ENCODE assay signal across 25 cellular contexts in genomic region chr2:182050333-182050855, GRCh38.
"Had no signal": no experiment of that assay in that cellular context is flagged by ENCODE, and none has a peak within 500 bp of the region (broad histone marks: within the 10 kb centered on the region; RNA-seq: fewer than 3 reads in every experiment).

No MANE protein-coding gene starts in this region.

- H3K4me3 ChIP-seq: adrenal gland, ascending aorta, dorsolateral prefrontal cortex, gastroesophageal sphincter, lower lobe of right lung, upper lobe of left lung had no signal

- DNase-seq: activated CD4-positive, alpha-beta T cell treated with anti-CD3 and anti-CD28 coated beads for 36 hours; activated CD4-positive, alpha-beta T cell treated with anti-CD3 and anti-CD28 coated beads, Interleukin-2, amount 50 U/mL, for 4 hours; activated CD8-positive, alpha-beta memory T cell treated with anti-CD3 and anti-CD28 coated beads for 24 hours; activated CD8-positive, alpha-beta memory T cell treated with anti-CD3 and anti-CD28 coated beads, Interleukin-2, amount 50 U/mL, for 4 hours; activated T-cell treated with anti-CD3 and anti-CD28 coated beads, Interleukin-2, amount 50 U/mL, for 24 hours; adrenal gland; brain microvascular endothelial cell; central memory CD4-positive, alpha-beta T cell; dorsolateral prefrontal cortex; head of caudate nucleus; islet precursor cell; left cardiac atrium; lower lobe of right lung; mesendoderm; naive B cell; retina; stimulated activated CD4-positive, alpha-beta T cell treated with anti-CD3 and anti-CD28 coated beads, Interleukin-2, amount 100 ng/mL, for 48 hours; stimulated activated CD8-positive, alpha-beta memory T cell treated with anti-CD3 and anti-CD28 coated beads, Interleukin-4, amount 100 ng/mL, for 48 hours; stimulated activated naive B cell treated with anti-CD40 and anti-IgM and Interleukin-4, amounts not matched to agents 10 μg/mL and 1 μg/mL and 100 μg/mL, for 72 hours; T-cell; upper lobe of left lung had no signal

- H3K4me1 ChIP-seq: adrenal gland, lower lobe of right lung, upper lobe of left lung had no signal

- H3K9me3 ChIP-seq: adrenal gland, ascending aorta, gastroesophageal sphincter, lower lobe of right lung, upper lobe of left lung had no signal

- H3K36me3 ChIP-seq: ascending aorta, brain microvascular endothelial cell, gastroesophageal sphincter, lower lobe of right lung, upper lobe of left lung had no signal

- H3K27ac ChIP-seq: adrenal gland, brain microvascular endothelial cell, lower lobe of right lung, upper lobe of left lung had no signal

- H3K27me3 ChIP-seq: adrenal gland, ascending aorta, brain microvascular endothelial cell, dorsolateral prefrontal cortex, gastroesophageal sphincter, upper lobe of left lung had no signal

- ATAC-seq: activated CD4-positive, alpha-beta T cell treated with anti-CD3 and anti-CD28 coated beads for 36 hours; activated naive CD4-positive, alpha-beta T cell treated with anti-CD3 and anti-CD28 coated beads, Interleukin-2, amount 50 U/mL, for 72 hours; activated T-helper 17 cell treated with anti-CD3 and anti-CD28 coated beads, Interleukin-2, amount 50 U/mL, for 72 hours; lower lobe of right lung; stimulated activated naive B cell treated with anti-CD40 and anti-IgM and Interleukin-4, amounts not matched to agents 10 μg/mL and 1 μg/mL and 100 μg/mL, for 72 hours; T-cell had no signal
